ENCODE assay signal across 1 cellular context in genomic region chr12:130953783-130954543, GRCh38.
TF ChIP-seq lines count a peak whose summit lies in the region.

ADGRD1 (plus strand) TSS chr12:130953907; CDS start chr12:130954466, 559 bp downstream.

TF ChIP-seq in K562, 482 proteins besides CTCF, POLR2A, EP300 and RAD21 (continued from another document and continues in another):
- TF ChIP-seq ZNF584 (CRISPR knock-in tag; IDR thresholded peaks at IDR 0.05; ENCODE audit: low read depth) (0 out of 2 replicates have a peak, but pooled peaks have one; percentile 49), BMI1 (IDR thresholded peaks at IDR 0.05; ENCODE audit: low read length) (no peak), ZNF592 (IDR thresholded peaks at IDR 0.05) (0 out of 2 replicates have a peak, but pooled peaks have one; percentile 32), CC2D1A (IDR thresholded peaks at IDR 0.05) (no peak), SMARCA4 (IDR thresholded peaks at IDR 0.05) (no peak), TAF7 (tag; IDR thresholded peaks at IDR 0.05) (no peak), TAF15 (IDR thresholded peaks at IDR 0.05; ENCODE audit: low read depth, low read length) (no peak), ZNF695 (CRISPR knock-in tag; IDR thresholded peaks at IDR 0.05) (no peak), FOXJ2 (tag; IDR thresholded peaks at IDR 0.05) (no peak), ZBTB2 (IDR thresholded peaks at IDR 0.05) (no peak), MED1 (CRISPR knock-in tag; IDR thresholded peaks at IDR 0.05; ENCODE audit: borderline replicate concordance) (no peak), ZNF79 (CRISPR knock-in tag; IDR thresholded peaks at IDR 0.05; ENCODE audit: low read depth) (no peak), HNRNPL (IDR thresholded peaks at IDR 0.05; ENCODE audit: low read depth, low read length) (no peak), TEAD2 (tag; IDR thresholded peaks at IDR 0.05) (no peak), NFIX (CRISPR knock-in tag; IDR thresholded peaks at IDR 0.05; ENCODE audit: low read depth) (no peak), ZFP30 (CRISPR knock-in tag; IDR thresholded peaks at IDR 0.05; ENCODE audit: borderline replicate concordance) (no peak), GATA2 (CRISPR knock-in tag; IDR thresholded peaks at IDR 0.05) (no peak), BRF2 (IDR thresholded peaks at IDR 0.05; ENCODE audit: borderline replicate concordance, insufficient read depth, insufficient read length) (no peak), L3MBTL2 (IDR thresholded peaks at IDR 0.05) (peak; percentile 96), MEF2D (tag; conservative IDR thresholded peaks at IDR 0.05; ENCODE audit: low read depth) (peak; percentile 98), ZBTB9 (CRISPR knock-in tag; IDR thresholded peaks at IDR 0.05) (no peak), E2F3 (CRISPR knock-in tag; IDR thresholded peaks at IDR 0.05) (no peak), FOXJ3 (CRISPR knock-in tag; IDR thresholded peaks at IDR 0.05) (no peak), MGA (IDR thresholded peaks at IDR 0.05) (peak; percentile 82), ZKSCAN8 (CRISPR knock-in tag; IDR thresholded peaks at IDR 0.05) (no peak), ZNF197 (CRISPR knock-in tag; IDR thresholded peaks at IDR 0.05; ENCODE audit: low read depth) (no peak), E2F6 (IDR thresholded peaks at IDR 0.05; ENCODE audit: borderline replicate concordance in 1 of 2, extremely low read depth in 1 of 2, insufficient read depth in 1 of 2, insufficient read length in 1 of 2, low read depth in 1 of 2, low read length in 1 of 2, poor library complexity in 1 of 2, severe bottlenecking in 1 of 2) (peak in 1 of 2 experiments; percentile 78), CCNT2 (IDR thresholded peaks at IDR 0.05; ENCODE audit: borderline replicate concordance, extremely low read depth, insufficient read length, low read depth, low read length) (no peak), BHLHE40 (IDR thresholded peaks at IDR 0.05; ENCODE audit: low read length) (no peak), UBTF (IDR thresholded peaks at IDR 0.05; ENCODE audit: borderline replicate concordance in 1 of 2, low read depth in 2 of 2, low read length in 2 of 2) (no peak), ESRRB (CRISPR knock-in tag; IDR thresholded peaks at IDR 0.05; ENCODE audit: borderline replicate concordance) (no peak), EWSR1 (IDR thresholded peaks at IDR 0.05; ENCODE audit: borderline replicate concordance, low read depth, partially characterized antibody) (no peak), KLF1 (tag; IDR thresholded peaks at IDR 0.05) (no peak), CEBPG (CRISPR knock-in tag; IDR thresholded peaks at IDR 0.05) (peak; percentile 42; the same call in 1 of the 2 replicates), CEBPG (tag; conservative IDR thresholded peaks at IDR 0.05 in 1 of 2, IDR thresholded peaks at IDR 0.05 in 1 of 2) (peak in 1 of 2 experiments; percentile 45; a peak in 1 of 4 replicates), ZNF830 (CRISPR knock-in tag; IDR thresholded peaks at IDR 0.05) (no peak), NFIC (IDR thresholded peaks at IDR 0.05) (no peak), RBFOX2 (IDR thresholded peaks at IDR 0.05; ENCODE audit: low read depth, low read length) (peak; percentile 49), MTA2 (IDR thresholded peaks at IDR 0.05; ENCODE audit: low read depth) (no peak), TARDBP (IDR thresholded peaks at IDR 0.05) (no peak), SPI1 (IDR thresholded peaks at IDR 0.05; ENCODE audit: borderline replicate concordance, low read depth, low read length) (peak; percentile 39; the same call in 1 of the 2 replicates)
